Comparison of ENCODE assay signal across 8 cellular contexts in the genomic region with DNA sequence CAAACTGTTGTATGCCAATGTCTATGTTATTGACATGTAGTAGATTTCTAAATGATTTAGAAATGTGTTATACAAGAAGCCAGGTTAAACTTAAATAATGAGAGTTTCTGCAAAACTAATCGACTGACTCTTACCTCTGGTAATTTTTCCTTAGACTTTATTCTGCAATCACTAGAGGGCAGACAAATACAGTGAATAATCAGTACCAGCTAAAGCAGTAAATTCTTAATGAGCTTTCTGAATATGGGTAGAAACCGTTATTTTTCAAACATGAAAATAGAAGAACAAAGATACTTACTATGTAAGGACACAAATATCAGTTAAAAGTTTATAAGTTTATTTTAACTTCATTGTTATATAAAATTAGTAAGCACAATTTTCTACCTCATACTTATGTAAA.
A peak's percentile ranks its signal among the peaks of the same experiment; 100 is the strongest.
DNase-seq lines count a peak whose midpoint lies in the region; ATAC-seq and TF ChIP-seq lines count a peak whose summit lies in the region.

No MANE protein-coding gene starts in this region.

- H3K4me2 ChIP-seq in DND-41 (ENCODE audit: insufficient read depth, low read length): no peak overlapping the region

- intact Hi-C loops in head of caudate nucleus (cut with DNase I): loop anchor here (10.0 kb wide), 3 partner anchors 127 to 537 kb away; a partner anchor contains a TSS

- H2AFZ ChIP-seq in DND-41 (ENCODE audit: low read depth, low read length): no peak overlapping the region

- H3K27ac ChIP-seq in DND-41 (ENCODE audit: low read length): peak overlapping the region; percentile 73; the same call in 1 of the 2 replicates

- peaks cover 8% of the 10 kb centered on the region for H3K27me3 Mint-ChIP-seq in T-helper 17 cell

- peak; percentile 89 for ATAC-seq in DND-41 (ENCODE audit: insufficient read depth, low read depth)
- ATAC-seq in GM19467 (IDR thresholded peaks at IDR 0.05; ENCODE audit: unreplicated experiment): peak; percentile 65
- ATAC-seq in T-helper 17 cell: peak; percentile 64

- DNase-seq in DND-41 (no peak), KBM-7 (peak; percentile 46), T-helper 17 cell (no peak), glomerular visceral epithelial cell (ENCODE audit: extremely low spot score) (peak; percentile 45), stromal cell of bone marrow (ENCODE audit: low read depth) (peak; percentile 59), head of caudate nucleus (no peak)
- no peak for DNase-seq in effector CD8-positive, alpha-beta T cell (lab: John Stamatoyannopoulos, UW)

- H3K4me1 Mint-ChIP-seq in T-helper 17 cell: peaks cover 3% of the 10 kb centered on the region

- no peak overlapping the region for H3K4me3 Mint-ChIP-seq in T-helper 17 cell

- H3K4me3 ChIP-seq in DND-41 (ENCODE audit: low read depth in 1 of 2, low read length in 2 of 2): no peak overlapping the region

- no peaks in the 10 kb centered on the region for H3K36me3 ChIP-seq in DND-41 (ENCODE audit: insufficient read depth, low read length)

- no peaks in the 10 kb centered on the region for H3K27me3 ChIP-seq in DND-41 (ENCODE audit: insufficient read depth, low read length, poor library complexity)

- H3K36me3 Mint-ChIP-seq in T-helper 17 cell (ENCODE audit: low read depth): no peaks in the 10 kb centered on the region

- no peak overlapping the region for H3K27ac Mint-ChIP-seq in T-helper 17 cell

- H3K4me1 ChIP-seq in DND-41 (ENCODE audit: insufficient read depth, low read length): peaks cover 30% of the 10 kb centered on the region

- TF ChIP-seq CTCF in DND-41 (IDR thresholded peaks at IDR 0.05; ENCODE audit: borderline replicate concordance, extremely low read depth, low read length, poor library complexity, severe bottlenecking): peak; percentile 83

- H4K20me1 ChIP-seq in DND-41 (ENCODE audit: insufficient read depth, low read length): no peaks in the 10 kb centered on the region

- in situ Hi-C loops in KBM-7 (cut with MboI; ENCODE audit: low pct_unique_long_range_greater_than_20kb, low sequenced_read_pairs): loop anchor here (10.0 to 25.0 kb wide), 2 partner anchors 107 to 535 kb away; no protein-coding TSS in a partner anchor

- H3K9me3 ChIP-seq in DND-41 (ENCODE audit: insufficient read depth, low read length, severe bottlenecking) (peaks cover 5% of the 10 kb centered on the region), T-helper 17 cell (ENCODE audit: control insufficient read depth, low read length, poor library complexity, severe bottlenecking) (no peaks in the 10 kb centered on the region)

- no peak overlapping the region for H3K9ac ChIP-seq in DND-41 (ENCODE audit: low read depth, low read length)

- H3K79me2 ChIP-seq in DND-41 (ENCODE audit: insufficient read depth, low read length): no peaks in the 10 kb centered on the region

Comparison
In these comparisons a context has a peak if more than half of its experiments do, and no peak if none do; other contexts are left out.
1. DNase-seq: peak in KBM-7 (single experiment), glomerular visceral epithelial cell (single experiment) and stromal cell of bone marrow (single experiment); none in DND-41 (single experiment), T-helper 17 cell (0 of 3), head of caudate nucleus (0 of 42) and effector CD8-positive, alpha-beta T cell (single experiment).
2. Peak in every context shown above with its lines, with median percentiles within 50 percentile points of each other: ATAC-seq.